Comparison of ENCODE assay signal across 8 cellular contexts in the genomic region with DNA sequence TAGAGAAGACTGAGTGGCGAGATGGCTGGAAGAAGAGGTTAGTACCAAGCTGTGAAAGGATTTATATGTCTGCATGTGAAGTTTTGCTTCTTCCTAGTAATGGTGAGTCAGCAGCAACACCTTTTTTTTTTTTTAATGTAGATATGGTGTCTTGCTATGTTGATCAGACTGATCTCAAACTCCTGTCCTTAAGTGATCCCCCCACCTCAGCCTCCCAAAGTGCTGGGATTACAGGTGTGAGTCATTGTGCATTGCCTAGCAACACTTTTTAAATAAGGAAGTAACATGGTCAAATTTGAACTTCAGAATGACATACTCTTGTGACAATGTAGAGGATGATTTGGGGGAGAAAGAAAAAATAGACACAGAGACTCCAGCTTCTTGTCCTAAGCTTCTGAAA. TPM values are rescaled to one million over a fixed set of nuclear protein-coding genes. Genes with fewer than 3 reads are reported as not detected.
A peak's percentile ranks its signal among the peaks of the same experiment; 100 is the strongest.
DNase-seq lines count a peak whose midpoint lies in the region; ATAC-seq, FAIRE-seq and TF ChIP-seq lines count a peak whose summit lies in the region.
"Had no signal": no experiment of that assay in that cellular context is flagged by ENCODE, and none has a peak within 500 bp of the region (broad histone marks: within the 10 kb centered on the region; RNA-seq: fewer than 3 reads in every experiment).

No MANE protein-coding gene starts in this region.

- H3K4me2 ChIP-seq in Loucy (ENCODE audit: low read depth, low read length, poor library complexity, severe bottlenecking): no peak overlapping the region

- no peak for TF ChIP-seq CTCF in Loucy (conservative IDR thresholded peaks at IDR 0.05; ENCODE audit: low read length)
- no peak for TF ChIP-seq CTCF in astrocyte of the spinal cord (IDR thresholded peaks at IDR 0.05; ENCODE audit: low read depth, low read length)

- no peaks in the 10 kb centered on the region for H3K4me1 Mint-ChIP-seq in memory B cell

- no peak overlapping the region for H3K27ac Mint-ChIP-seq in memory B cell

- DNase-seq in Daoy (ENCODE audit: low read depth): peak; percentile 71
- DNase-seq in astrocyte of the spinal cord (ENCODE audit: low read depth, low spot score): peak; percentile 70
- DNase-seq in memory B cell (ENCODE audit: low spot score in 2 of 2): no peak
- no peak for DNase-seq in HTR-8/SVneo (ENCODE audit: insufficient read length, low spot score)
- DNase-seq in KG1 (lab: John Stamatoyannopoulos, UW): no peak
- DNase-seq: Right ventricle myocardium superior had no signal

- no peaks in the 10 kb centered on the region for H3K4me1 ChIP-seq in Loucy (ENCODE audit: insufficient read depth, low read length, poor library complexity, severe bottlenecking)

- H3F3A ChIP-seq in Loucy (ENCODE audit: low read depth): no peaks in the 10 kb centered on the region

- ATAC-seq in memory B cell (ENCODE audit: low read depth) (peak; percentile 22), GM21381 (IDR thresholded peaks at IDR 0.05; ENCODE audit: unreplicated experiment) (no peak)

- in situ Hi-C loops in astrocyte of the spinal cord (cut with HindIII; ENCODE audit: low sequenced_read_pairs): no loop called here

- H3K4me3 Mint-ChIP-seq in memory B cell: no peak overlapping the region

- no peak overlapping the region for H3K9ac ChIP-seq in Loucy (ENCODE audit: low read depth, low read length, poor library complexity, severe bottlenecking)

- H3K27me3 ChIP-seq in Loucy (ENCODE audit: insufficient read depth, low read length, poor library complexity, severe bottlenecking): no peaks in the 10 kb centered on the region

- H4K20me1 ChIP-seq in Loucy (ENCODE audit: insufficient read depth, low read length, poor library complexity, severe bottlenecking): no peaks in the 10 kb centered on the region

- no peaks in the 10 kb centered on the region for H3K9me2 ChIP-seq in Loucy (replicated peaks; ENCODE audit: low read depth, low read length)

- H3K79me2 ChIP-seq in Loucy (ENCODE audit: insufficient read depth, low read length): no peaks in the 10 kb centered on the region

- FAIRE-seq in HTR-8/SVneo (lab: Jason Lieb, UNC): no peak

- H3K36me3 Mint-ChIP-seq in memory B cell: no peaks in the 10 kb centered on the region

- peak overlapping the region; percentile 6 for H2AFZ ChIP-seq in Loucy (ENCODE audit: low read length)

- H3K9me3 ChIP-seq in Loucy (ENCODE audit: insufficient read depth, low read depth, low read length): no peaks in the 10 kb centered on the region; the same call in 1 of the 2 replicates

- H3K27me3 Mint-ChIP-seq in memory B cell: peaks cover 9% of the 10 kb centered on the region

- H3K4me3 ChIP-seq in Loucy (ENCODE audit: low read length, poor library complexity, severe bottlenecking): no peak overlapping the region
- no peak overlapping the region for H3K4me3 ChIP-seq in astrocyte of the spinal cord (ENCODE audit: low read depth, low read length)

- no peaks in the 10 kb centered on the region for H3K9me3 Mint-ChIP-seq in memory B cell

- H3K36me3 ChIP-seq in Loucy (ENCODE audit: insufficient read depth, low read length): no peaks in the 10 kb centered on the region

RNA-seq across cellular contexts. Expression of gene CSTPP1, which starts 6.5 kb away (rescaled TPM):
- 16.1 and 22.3 TPM in 2 replicates for total RNA-seq in Daoy (2014; rRNA removed; shearing (Covaris generic))

RNA-seq across cellular contexts. Expression of gene LRP4, which starts 11.7 kb away (rescaled TPM):
- total RNA-seq in Daoy (2014; rRNA removed; shearing (Covaris generic)): 1.1 and 1.7 TPM in 2 replicates

Comparison
In these comparisons a context has a peak if more than half of its experiments do, and no peak if none do; other contexts are left out.
1. DNase-seq: peak in Daoy (single experiment) and astrocyte of the spinal cord (single experiment); none in memory B cell (0 of 2), HTR-8/SVneo (single experiment) and KG1 (single experiment).